ENCODE assay signal across 11 cellular contexts in genomic region chr10:80256798-80257197, GRCh38. TPM values are rescaled to one million over a fixed set of nuclear protein-coding genes. Genes with fewer than 3 reads are reported as not detected.
DNase-seq lines count a peak whose midpoint lies in the region; ATAC-seq and TF ChIP-seq lines count a peak whose summit lies in the region.
"Not testable (repeated sequence)": the region's sequence is repeated elsewhere in the genome, so short reads cannot be mapped to it uniquely, and the experiment has no call there.
"Had no signal": no experiment of that assay in that cellular context is flagged by ENCODE, and none has a peak within 500 bp of the region (broad histone marks: within the 10 kb centered on the region; RNA-seq: fewer than 3 reads in every experiment).

No MANE protein-coding gene starts in this region.

- intact Hi-C loops in HCT116 (cut with micrococcal nuclease): loop anchor here (10.0 kb wide), 3 partner anchors 202 to 278 kb away; partner anchors contain the start of gene SH2D4B
- intact Hi-C loops in heart left ventricle (cut with DNase I); upper lobe of right lung (cut with DNase I): not testable (repeated sequence)

- TF ChIP-seq POLR2A in HCT116 (IDR thresholded peaks at IDR 0.05; ENCODE audit: borderline replicate concordance, extremely low read depth, insufficient read depth, insufficient read length); heart left ventricle (IDR thresholded peaks at IDR 0.05): not testable (repeated sequence)

- H3F3A ChIP-seq in neural cell (ENCODE audit: insufficient read depth, low read length, poor library complexity, severe bottlenecking): not testable (repeated sequence)

- not testable (repeated sequence) for H2AFZ ChIP-seq in HCT116 (ENCODE audit: low read depth, low read length, poor library complexity, severe bottlenecking); neural cell (ENCODE audit: low read depth, low read length)

- in situ Hi-C loops in brain microvascular endothelial cell (cut with HindIII; ENCODE audit: low pct_ligation_motif_present, low sequenced_read_pairs): not testable (repeated sequence)

- not testable (repeated sequence) for H3K27me3 ChIP-seq in HCT116 (ENCODE audit: insufficient read depth, low read length); brain microvascular endothelial cell (replicated peaks); heart left ventricle; neural cell (ENCODE audit: insufficient read depth, low read depth, low read length); upper lobe of right lung

- 41 to 49% (median 48%) methylated on average over 4 of the region's 4 CpGs for WGBS in heart left ventricle, 4 donors

- not testable (repeated sequence) for H4K20me1 ChIP-seq in HCT116 (ENCODE audit: insufficient read depth); neural cell (ENCODE audit: insufficient read depth)

- H3K4me3 ChIP-seq in GM12864 (ENCODE audit: low read depth, low read length); HCT116 (replicated peaks in 1 of 2; ENCODE audit: low read depth in 1 of 2, low read length in 2 of 2); brain microvascular endothelial cell (ENCODE audit: low read depth, low read length); heart left ventricle; neural cell (ENCODE audit: low read length); upper lobe of right lung: not testable (repeated sequence)

- CTCF ChIA-PET in HCT116 (lab: Charles Lee): not testable (repeated sequence)

- POLR2A ChIA-PET in HCT116 (lab: Charles Lee): not testable (repeated sequence)

- not testable (repeated sequence) for H3K9ac ChIP-seq in HCT116 (ENCODE audit: low read length); neural cell (ENCODE audit: low read length)

- RAD21 ChIA-PET in HCT116 (lab: Charles Lee; ENCODE audit: low non-redundant PET in 1 of 2, low total read pairs in 2 of 2, uncharacterized antibody in 2 of 2, unreplicated experiment in 2 of 2): not testable (repeated sequence)

- not testable (repeated sequence) for H3K36me3 ChIP-seq in HCT116 (ENCODE audit: control insufficient read depth in 1 of 2, insufficient read depth in 2 of 2, low read length in 2 of 2); brain microvascular endothelial cell (replicated peaks); heart left ventricle; neural cell (ENCODE audit: insufficient read depth, low read length); upper lobe of right lung

- TF ChIP-seq RAD21 in HCT116 (IDR thresholded peaks at IDR 0.05; ENCODE audit: low read depth) (peak; percentile 67), neural cell (conservative IDR thresholded peaks at IDR 0.05) (peak; percentile 66)

- not testable (repeated sequence) for H3K27ac ChIP-seq in HCT116 (ENCODE audit: low read depth, low read length); brain microvascular endothelial cell; heart left ventricle; neural cell (ENCODE audit: low read length); upper lobe of right lung

- H3K9me3 ChIP-seq in HCT116 (ENCODE audit: control insufficient read depth in 1 of 2, insufficient read depth in 1 of 2, low read depth in 1 of 2, low read length in 2 of 2); heart left ventricle; neural cell (ENCODE audit: low read length); upper lobe of right lung: not testable (repeated sequence)

- TF ChIP-seq EP300 in neural cell (conservative IDR thresholded peaks at IDR 0.05; ENCODE audit: poor library complexity, severe bottlenecking): not testable (repeated sequence)

- TF ChIP-seq CTCF in GM12864 (IDR thresholded peaks at IDR 0.05; ENCODE audit: low read depth, low read length, missing control alignments): peak; percentile 40
- peak; percentile 27 to 59 (median 55); a peak in 4 of 6 replicates for TF ChIP-seq CTCF in HCT116 (IDR thresholded peaks at IDR 0.05 in 2 of 3, conservative IDR thresholded peaks at IDR 0.05 in 1 of 3; ENCODE audit: borderline replicate concordance in 1 of 3, insufficient read depth in 1 of 3, low read depth in 2 of 3, low read length in 2 of 3)
- peak; percentile 50 for TF ChIP-seq CTCF in brain microvascular endothelial cell (IDR thresholded peaks at IDR 0.05; ENCODE audit: low read depth, low read length, missing control alignments)
- TF ChIP-seq CTCF in heart left ventricle (IDR thresholded peaks at IDR 0.05): peak in 7 of 12 donors; percentile 3 to 33 (median 14)
- peak; percentile 72 for TF ChIP-seq CTCF in neural cell (IDR thresholded peaks at IDR 0.05; ENCODE audit: poor library complexity, severe bottlenecking)
- not testable (repeated sequence) for TF ChIP-seq CTCF in upper lobe of right lung (IDR thresholded peaks at IDR 0.05)

- not testable (repeated sequence) for DNase-seq in GM12864 (ENCODE audit: low read depth); brain microvascular endothelial cell; heart left ventricle; upper lobe of right lung
- DNase-seq in HCT116 (ENCODE audit: low read depth, low spot score) (peak; percentile 26), NCI-H1092 treated with DMSO at 0.1 percent for 48 hours (lab: John Stamatoyannopoulos, UW) (peak; percentile 1), RPMI8226 (peak; percentile 52)

- BruUV-seq in HCT116 (replicated peaks; lab: Mats Ljungman, UMichigan): not testable (repeated sequence)

- H3K9me2 ChIP-seq in HCT116 (ENCODE audit: insufficient read depth); neural cell (ENCODE audit: insufficient read depth, low read length): not testable (repeated sequence)

- H3K79me2 ChIP-seq in HCT116 (ENCODE audit: insufficient read depth, low read length); neural cell (replicated peaks; ENCODE audit: insufficient read depth, low read length): not testable (repeated sequence)

- not testable (repeated sequence) for H3K4me1 ChIP-seq in HCT116 (ENCODE audit: control insufficient read depth in 1 of 2, insufficient read depth in 2 of 2, low read length in 2 of 2); heart left ventricle; upper lobe of right lung

- H3K4me2 ChIP-seq in HCT116 (ENCODE audit: low read length); neural cell (ENCODE audit: low read length): not testable (repeated sequence)

- ATAC-seq in HCT116: peak; percentile 95
- ATAC-seq in heart left ventricle: peak in 1 of 4 donors; percentile 45
- peak; percentile 11 for ATAC-seq in upper lobe of right lung

TF ChIP-seq in neural cell, 6 proteins besides CTCF, POLR2A, EP300 and RAD21:
- peak; percentile 55 for TF ChIP-seq SMC3 (conservative IDR thresholded peaks at IDR 0.05; ENCODE audit: poor library complexity)

RNA-seq across cellular contexts. Expression of gene MAT1A, which starts 32.7 kb away (rescaled TPM):
- 1.6 TPM for total RNA-seq in HCT116 (2021; ENCODE audit: unreplicated experiment)
- 1.5 and 3.1 TPM in 2 replicates for polyA plus RNA-seq in HCT116 (2012)
- 1 to 10 TPM in 1 of 9 donors, under 1 TPM in 3, not detected in 5; 0.07 to 1.1 (median 0.46) TPM for total RNA-seq in heart left ventricle
- not detected for polyA plus RNA-seq in heart left ventricle
- polyA plus RNA-seq in neural cell: not detected in 2 replicates
- polyA minus RNA-seq in neural cell: not detected in 2 replicates
- total RNA-seq in upper lobe of right lung: 0.69 TPM
- total RNA-seq: CD8-positive, alpha-beta T cell; T-helper 2 cell treated with Interferon-gamma antibody and Interleukin-4, amounts not matched to agents 100 ng/mL and 5 ng/mL, for 36 hours; thoracic aorta had no signal

RNA-seq across cellular contexts. Expression of gene ANXA11, which starts 51.5 kb away (rescaled TPM):
- 181 TPM for total RNA-seq in HCT116 (2021; ENCODE audit: unreplicated experiment)
- 242 and 336 TPM in 2 replicates for polyA plus RNA-seq in HCT116 (2012)
- total RNA-seq in heart left ventricle: 100 to 1,000 TPM; 281 to 440 (median 368) TPM
- polyA plus RNA-seq in heart left ventricle: 100 to 1,000 TPM; 152 to 487 TPM
- not detected in 2 replicates for polyA plus RNA-seq in neural cell
- polyA minus RNA-seq in neural cell: not detected in 2 replicates
- 287 TPM for total RNA-seq in upper lobe of right lung
